In the genomic region with DNA sequence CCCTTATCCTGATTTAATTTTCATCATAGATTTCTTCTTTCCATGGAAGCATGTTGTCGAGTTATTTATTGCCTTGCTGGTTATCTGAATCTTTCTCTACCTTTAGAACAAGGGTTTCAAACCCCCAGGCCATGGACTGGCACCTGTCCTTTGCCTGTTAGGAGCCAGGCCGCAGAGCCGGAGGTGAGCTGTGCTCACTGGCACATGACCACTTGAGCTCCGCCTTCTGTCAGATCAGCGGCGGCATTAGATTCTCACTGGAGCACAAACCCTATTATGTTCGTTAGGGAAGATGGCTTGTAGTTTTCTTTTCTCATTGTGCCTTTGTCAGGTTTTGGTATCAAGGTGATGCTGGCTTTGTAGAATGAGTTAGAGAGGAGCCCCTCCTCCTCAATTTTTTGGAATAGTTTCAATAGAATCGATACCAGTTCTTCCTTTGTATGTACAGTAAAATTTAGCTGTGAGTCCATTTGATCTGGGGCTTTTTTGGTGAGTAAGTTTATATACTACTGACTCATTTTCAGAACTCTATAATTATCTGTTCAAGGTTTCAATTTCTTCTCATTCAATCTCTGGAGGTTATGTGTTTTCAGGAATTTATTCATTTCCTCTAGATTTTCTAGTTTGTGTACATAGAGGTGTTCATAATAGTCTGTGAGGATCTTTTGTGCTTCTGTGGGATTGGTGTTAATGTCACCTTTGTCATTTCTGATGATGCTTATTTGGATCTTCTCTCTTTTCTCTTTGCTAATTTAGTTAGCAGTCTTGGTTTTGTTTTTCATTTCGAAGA, we compare ENCODE assay signal across 14 cellular contexts.
DNase-seq lines count a peak whose midpoint lies in the region; ATAC-seq and TF ChIP-seq lines count a peak whose summit lies in the region.
"Had no signal": no experiment of that assay in that cellular context is flagged by ENCODE, and none has a peak within 500 bp of the region (broad histone marks: within the 10 kb centered on the region; RNA-seq: fewer than 3 reads in every experiment).

No MANE protein-coding gene starts in this region.

- no peaks in the 10 kb centered on the region; the same call in 1 of the 2 replicates for H3K9me3 ChIP-seq in Caco-2

- H3K4me3 ChIP-seq in GM12865 (ENCODE audit: low read depth, low read length) (no peak overlapping the region; the same call in 1 of the 2 replicates), Caco-2 (ENCODE audit: low read depth, low read length) (no peak overlapping the region)

- ATAC-seq in GM19035 (IDR thresholded peaks at IDR 0.05; ENCODE audit: unreplicated experiment): peak; percentile 93
- peak; percentile 86 for ATAC-seq in HG02571 (IDR thresholded peaks at IDR 0.05; ENCODE audit: unreplicated experiment)
- ATAC-seq in HG03378 (IDR thresholded peaks at IDR 0.05; ENCODE audit: unreplicated experiment): peak; percentile 100
- no peak for ATAC-seq in activated CD8-positive, alpha-beta T cell treated with anti-CD3 and anti-CD28 coated beads, Interleukin-2, amount 10 ng/mL, durations not matched to agents 7 days and 5 days
- no peak for ATAC-seq in GM19397 (IDR thresholded peaks at IDR 0.05; ENCODE audit: unreplicated experiment)
- ATAC-seq: Panc1 had no signal

- no peaks in the 10 kb centered on the region for H3K27me3 ChIP-seq in Caco-2 (replicated peaks; ENCODE audit: control insufficient read depth, insufficient read depth, low read length)

- no peaks in the 10 kb centered on the region for H3K36me3 Mint-ChIP-seq in Caco-2 (ENCODE audit: insufficient read depth, unreplicated experiment)
- no peaks in the 10 kb centered on the region for H3K36me3 Mint-ChIP-seq in activated CD8-positive, alpha-beta T cell treated with anti-CD3 and anti-CD28 coated beads, Interleukin-2, amount 10 ng/mL, durations not matched to agents 7 days and 5 days (ENCODE audit: low read depth)
- H3K36me3 Mint-ChIP-seq: mesothelial cell of epicardium had no signal

- H3K4me3 Mint-ChIP-seq in Caco-2 (ENCODE audit: unreplicated experiment): no peak overlapping the region
- H3K4me3 Mint-ChIP-seq in activated CD8-positive, alpha-beta T cell treated with anti-CD3 and anti-CD28 coated beads, Interleukin-2, amount 10 ng/mL, durations not matched to agents 7 days and 5 days: no peak overlapping the region
- H3K4me3 Mint-ChIP-seq: mesothelial cell of epicardium had no signal

- H3K27me3 Mint-ChIP-seq in Caco-2 (ENCODE audit: insufficient read depth, unreplicated experiment): no peaks in the 10 kb centered on the region
- H3K27me3 Mint-ChIP-seq in activated CD8-positive, alpha-beta T cell treated with anti-CD3 and anti-CD28 coated beads, Interleukin-2, amount 10 ng/mL, durations not matched to agents 7 days and 5 days (ENCODE audit: low read depth): no peaks in the 10 kb centered on the region

- peaks cover 3% of the 10 kb centered on the region for H3K9me3 Mint-ChIP-seq in Caco-2 (ENCODE audit: unreplicated experiment)
- H3K9me3 Mint-ChIP-seq in activated CD8-positive, alpha-beta T cell treated with anti-CD3 and anti-CD28 coated beads, Interleukin-2, amount 10 ng/mL, durations not matched to agents 7 days and 5 days (ENCODE audit: insufficient read depth): peaks cover 12% of the 10 kb centered on the region

- BruUV-seq in Caco-2 (replicated peaks; lab: Mats Ljungman, UMichigan): no TSS peak

- H3K4me1 Mint-ChIP-seq in Caco-2 (ENCODE audit: low read depth, unreplicated experiment): no peaks in the 10 kb centered on the region
- no peaks in the 10 kb centered on the region for H3K4me1 Mint-ChIP-seq in activated CD8-positive, alpha-beta T cell treated with anti-CD3 and anti-CD28 coated beads, Interleukin-2, amount 10 ng/mL, durations not matched to agents 7 days and 5 days (ENCODE audit: low read depth)
- H3K4me1 Mint-ChIP-seq: mesothelial cell of epicardium had no signal

- DNase-seq in GM12865 (ENCODE audit: low read depth) (peak; percentile 62), NCI-H187 treated with DMSO at 0.1 percent for 48 hours (lab: John Stamatoyannopoulos, UW) (no peak), Caco-2 (no peak)
- no peak for DNase-seq in activated CD8-positive, alpha-beta T cell treated with anti-CD3 and anti-CD28 coated beads, Interleukin-2, amount 10 ng/mL, durations not matched to agents 7 days and 5 days
- DNase-seq: activated CD8-positive, alpha-beta memory T cell treated with anti-CD3 and anti-CD28 coated beads for 24 hours; AML-193; NCI-H2227 treated with DMSO at 0.1 percent for 48 hours; stimulated activated CD4-positive, alpha-beta T cell treated with anti-CD3 and anti-CD28 coated beads, Interleukin-15, amount 100 ng/mL, for 24 hours had no signal

- POLR2A ChIA-PET in Caco-2 (lab: Charles Lee): no interaction called here
- POLR2A ChIA-PET in activated CD8-positive, alpha-beta T cell treated with anti-CD3 and anti-CD28 coated beads, Interleukin-2, amount 10 ng/mL, durations not matched to agents 7 days and 5 days (lab: Charles Lee): no interaction called here

- TF ChIP-seq CTCF in GM12865 (IDR thresholded peaks at IDR 0.05; ENCODE audit: insufficient read depth, low read depth, low read length, missing control alignments): no peak
- TF ChIP-seq CTCF in Caco-2 (IDR thresholded peaks at IDR 0.05; ENCODE audit: insufficient read depth in 1 of 2, low read depth in 1 of 2, low read length in 1 of 2, severe bottlenecking in 1 of 2, unreplicated experiment in 1 of 2): no peak

- H3K27ac Mint-ChIP-seq in Caco-2 (ENCODE audit: unreplicated experiment): no peak overlapping the region
- H3K27ac Mint-ChIP-seq in activated CD8-positive, alpha-beta T cell treated with anti-CD3 and anti-CD28 coated beads, Interleukin-2, amount 10 ng/mL, durations not matched to agents 7 days and 5 days: no peak overlapping the region
- H3K27ac Mint-ChIP-seq: mesothelial cell of epicardium had no signal

- H3K36me3 ChIP-seq in Caco-2 (ENCODE audit: control insufficient read depth, insufficient read depth, low read length): no peaks in the 10 kb centered on the region

- no peaks in the 10 kb centered on the region for H3K4me1 ChIP-seq in Caco-2

- CTCF ChIA-PET in Caco-2 (lab: Charles Lee): no interaction called here
- CTCF ChIA-PET in activated CD8-positive, alpha-beta T cell treated with anti-CD3 and anti-CD28 coated beads, Interleukin-2, amount 10 ng/mL, durations not matched to agents 7 days and 5 days (lab: Charles Lee): no interaction called here

- intact Hi-C loops in Caco-2 (cut with micrococcal nuclease; ENCODE audit: unreplicated experiment): no loop called here

Comparison
In these comparisons a context has a peak if more than half of its experiments do, and no peak if none do; other contexts are left out.
1. ATAC-seq: peak in GM19035 (single experiment), HG02571 (single experiment) and HG03378 (single experiment); none in activated CD8-positive, alpha-beta T cell treated with anti-CD3 and anti-CD28 coated beads, Interleukin-2, amount 10 ng/mL, durations not matched to agents 7 days and 5 days (single experiment) and GM19397 (single experiment).